In the genomic region with DNA sequence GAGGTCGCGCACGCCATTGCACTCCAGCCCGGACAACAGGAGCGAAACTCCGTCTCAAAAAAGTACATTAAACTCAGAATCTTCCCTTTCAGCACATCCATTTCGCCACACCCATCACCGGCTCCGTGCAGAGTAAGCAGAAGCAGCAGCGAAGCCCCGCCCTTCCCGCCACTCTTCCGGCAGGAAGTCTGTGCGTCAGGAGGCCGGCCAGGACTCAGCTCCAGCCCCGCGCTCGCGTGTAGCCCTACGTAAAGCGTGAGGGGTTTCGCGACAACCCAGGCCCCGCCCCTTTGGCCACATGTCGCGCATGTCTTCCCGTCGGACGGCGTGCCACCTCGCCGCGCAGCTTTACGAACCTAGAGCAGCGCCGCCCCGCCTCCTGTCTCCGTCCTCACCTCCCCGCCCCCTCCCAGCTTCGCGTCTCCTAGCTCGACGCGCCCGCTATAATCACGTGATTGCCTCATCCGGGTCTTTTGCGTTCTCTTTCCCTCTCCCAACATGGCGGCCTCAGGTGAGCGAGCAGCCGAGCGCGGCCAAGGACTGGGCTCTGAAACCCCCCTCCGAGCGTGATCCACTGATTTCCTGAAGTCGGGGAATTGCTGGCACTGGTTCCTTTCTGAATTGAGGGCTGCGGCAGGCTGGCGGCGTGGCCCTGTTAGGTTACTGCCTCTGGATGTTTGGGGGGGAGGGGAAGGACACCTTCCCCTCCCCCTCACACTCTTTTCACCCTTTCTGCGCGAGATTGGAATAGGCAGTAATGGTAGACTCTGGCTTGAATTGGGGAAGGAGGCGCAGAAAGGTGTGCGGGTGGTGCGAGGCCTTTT, we compare ENCODE assay signal across 8 cellular contexts. TPM values are rescaled to one million over a fixed set of nuclear protein-coding genes. Genes with fewer than 3 reads are reported as not detected.
DNase-seq lines count a peak whose midpoint lies in the region; TF ChIP-seq lines count a peak whose summit lies in the region.

A gene with protein sequence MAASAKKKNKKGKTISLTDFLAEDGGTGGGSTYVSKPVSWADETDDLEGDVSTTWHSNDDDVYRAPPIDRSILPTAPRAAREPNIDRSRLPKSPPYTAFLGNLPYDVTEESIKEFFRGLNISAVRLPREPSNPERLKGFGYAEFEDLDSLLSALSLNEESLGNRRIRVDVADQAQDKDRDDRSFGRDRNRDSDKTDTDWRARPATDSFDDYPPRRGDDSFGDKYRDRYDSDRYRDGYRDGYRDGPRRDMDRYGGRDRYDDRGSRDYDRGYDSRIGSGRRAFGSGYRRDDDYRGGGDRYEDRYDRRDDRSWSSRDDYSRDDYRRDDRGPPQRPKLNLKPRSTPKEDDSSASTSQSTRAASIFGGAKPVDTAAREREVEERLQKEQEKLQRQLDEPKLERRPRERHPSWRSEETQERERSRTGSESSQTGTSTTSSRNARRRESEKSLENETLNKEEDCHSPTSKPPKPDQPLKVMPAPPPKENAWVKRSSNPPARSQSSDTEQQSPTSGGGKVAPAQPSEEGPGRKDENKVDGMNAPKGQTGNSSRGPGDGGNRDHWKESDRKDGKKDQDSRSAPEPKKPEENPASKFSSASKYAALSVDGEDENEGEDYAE (plus strand): TSS at position 471 of the 824 bp plus-strand sequence. CDS start 28 bp downstream, at position 499.

- CTCF ChIA-PET in activated CD8-positive, alpha-beta memory T cell treated with anti-CD3 and anti-CD28 coated beads for 36 hours (lab: Charles Lee): interaction anchor here (0.6 to 1.7 kb wide), 5 partner anchors 32 to 981 kb away, joined by 3 to 4 read pairs (median 3); no protein-coding TSS in a partner anchor

- peak; percentile 100 for DNase-seq in CMK (ENCODE audit: low read depth)
- peak; percentile 92 for DNase-seq in GM20000 (ENCODE audit: low spot score)
- peak; percentile 99 for DNase-seq in HT-29 (ENCODE audit: low spot score)
- peak; percentile 100 for DNase-seq in NOMO-1 (lab: John Stamatoyannopoulos, UW; ENCODE audit: unreplicated experiment in 2 of 2)
- peak; percentile 98 for DNase-seq in effector CD8-positive, alpha-beta T cell (lab: John Stamatoyannopoulos, UW)
- peak; percentile 100 for DNase-seq in lung microvascular endothelial cell (ENCODE audit: low read depth in 2 of 2)
- peak; percentile 98 to 100 (median 100) for DNase-seq in stimulated activated CD4-positive, alpha-beta T cell treated with anti-CD3 and anti-CD28 coated beads, TNF-alpha, amount 100 ng/mL, for 48 hours (ENCODE audit: low read depth in 3 of 3)

- no peak for TF ChIP-seq CTCF in GM20000 (IDR thresholded peaks at IDR 0.05; ENCODE audit: extremely low read depth, missing control alignments)

- POLR2A ChIA-PET in activated CD8-positive, alpha-beta memory T cell treated with anti-CD3 and anti-CD28 coated beads for 36 hours (lab: Charles Lee): interaction anchor here (0.6 to 2.2 kb wide), 5 partner anchors 9 to 1793 kb away, joined by 4 to 7 read pairs (median 5); no protein-coding TSS in a partner anchor

RNA-seq across cellular contexts. Expression of the gene that starts here (rescaled TPM):
- 401 and 417 TPM in 2 replicates for total RNA-seq in HT-29 (2014; rRNA removed; shearing (Covaris generic))
- total RNA-seq in activated CD8-positive, alpha-beta memory T cell treated with anti-CD3 and anti-CD28 coated beads for 36 hours: 100 to 1,000 TPM; 673 to 696 TPM
- total RNA-seq in lung microvascular endothelial cell: 775 and 904 TPM in 2 replicates

Comparison
In these comparisons a context has a peak if more than half of its experiments do, and no peak if none do; other contexts are left out.
1. Peak in every context shown above with its lines: DNase-seq.